Comparison of ENCODE assay signal across 20 cellular contexts in the genomic region with DNA sequence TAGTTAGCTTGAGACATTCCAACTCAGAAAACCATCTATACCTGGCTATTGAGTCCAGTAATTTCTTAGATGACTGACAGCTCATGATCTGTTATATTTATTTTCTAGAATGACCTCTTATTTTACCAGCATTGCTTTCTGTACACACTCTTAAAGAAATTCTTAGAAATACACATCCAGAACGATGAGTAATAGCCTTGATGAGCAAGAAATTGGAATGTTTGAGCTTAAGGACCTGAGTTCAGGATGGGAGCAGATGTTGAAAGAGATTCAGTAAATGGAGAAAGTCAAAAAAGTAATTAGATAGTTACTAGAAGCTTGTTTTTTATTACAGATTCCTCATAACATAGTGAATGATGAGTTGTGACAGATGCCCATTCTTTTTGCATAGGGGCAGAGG. TPM values are rescaled to one million over a fixed set of nuclear protein-coding genes. Genes with fewer than 3 reads are reported as not detected.
DNase-seq lines count a peak whose midpoint lies in the region; ATAC-seq and TF ChIP-seq lines count a peak whose summit lies in the region.
"Had no signal": no experiment of that assay in that cellular context is flagged by ENCODE, and none has a peak within 500 bp of the region (broad histone marks: within the 10 kb centered on the region; RNA-seq: fewer than 3 reads in every experiment).

No MANE protein-coding gene starts in this region.

- no peak for ATAC-seq in activated T-cell treated with anti-CD3 and anti-CD28 coated beads, Interleukin-2, amount 50 U/mL, for 72 hours (replicated peaks in 1 of 2)
- ATAC-seq in activated T-cell treated with anti-CD3 and anti-CD28 coated beads, Interleukin-2, amount 50 U/mL, for 4 hours: no peak
- ATAC-seq in natural killer cell treated with Interleukin-12 subunit alpha and Interleukin-12 subunit beta and Interleukin-15 and Interleukin-18, amount 100 ng/mL, for 72 hours: no peak

- DNase-seq in activated T-cell treated with anti-CD3 and anti-CD28 coated beads, Interleukin-2, amount 50 U/mL, for 72 hours: no peak
- DNase-seq in activated T-cell treated with anti-CD3 and anti-CD28 coated beads, Interleukin-2, amount 50 U/mL, for 4 hours: no peak
- DNase-seq in RWPE1 (ENCODE audit: low spot score) (peak; percentile 24), choroid plexus epithelial cell (ENCODE audit: low read depth) (peak; percentile 1), GM13977 (ENCODE audit: low spot score) (no peak), pons (ENCODE audit: low spot score) (no peak)
- no peak for DNase-seq in natural killer cell treated with Interleukin-12 subunit alpha and Interleukin-12 subunit beta and Interleukin-15 and Interleukin-18, amount 100 ng/mL, for 72 hours (ENCODE audit: low spot score)
- no peak for DNase-seq in stimulated activated naive CD4-positive, alpha-beta T cell (lab: John Stamatoyannopoulos, UW)
- DNase-seq: BE2C; CD4-positive, alpha-beta T cell; GOT3; Karpas-422; MV-4-11; NCI-H1417; NCI-H1930; NCI-H446; NK-92 treated with Interleukin-12 subunit alpha and Interleukin-12 subunit beta, amount 100 ng/mL, for 24 hours; RPMI8226; SJCRH30 had no signal

- no peaks in the 10 kb centered on the region for H3K9me3 Mint-ChIP-seq in activated T-cell treated with anti-CD3 and anti-CD28 coated beads, Interleukin-2, amount 50 U/mL, for 72 hours
- H3K9me3 Mint-ChIP-seq in activated T-cell treated with anti-CD3 and anti-CD28 coated beads, Interleukin-2, amount 50 U/mL, for 4 hours: no peaks in the 10 kb centered on the region
- H3K9me3 Mint-ChIP-seq in natural killer cell treated with Interleukin-12 subunit alpha and Interleukin-12 subunit beta and Interleukin-15 and Interleukin-18, amount 100 ng/mL, for 72 hours: no peaks in the 10 kb centered on the region
- H3K9me3 Mint-ChIP-seq: CD4-positive, alpha-beta T cell had no signal

- in situ Hi-C loops in GM13977 (cut with MboI; ENCODE audit: low pct_unique_long_range_greater_than_20kb, low sequenced_read_pairs, unreplicated experiment): no loop called here

- CTCF ChIA-PET in RWPE1 (lab: Yijun Ruan, JAX): interaction anchor here (0.8 kb wide), 1 partner anchor 23 kb away, joined by 5 read pairs; no protein-coding TSS in a partner anchor

- peaks cover 11% of the 10 kb centered on the region for H3K4me1 Mint-ChIP-seq in activated T-cell treated with anti-CD3 and anti-CD28 coated beads, Interleukin-2, amount 50 U/mL, for 72 hours (ENCODE audit: low read depth)
- peaks cover 26% of the 10 kb centered on the region for H3K4me1 Mint-ChIP-seq in activated T-cell treated with anti-CD3 and anti-CD28 coated beads, Interleukin-2, amount 50 U/mL, for 4 hours (ENCODE audit: low read depth)
- peaks cover 69 to 78% of the 10 kb centered on the region in 2 donors for H3K4me1 Mint-ChIP-seq in natural killer cell treated with Interleukin-12 subunit alpha and Interleukin-12 subunit beta and Interleukin-15 and Interleukin-18, amount 100 ng/mL, for 72 hours (ENCODE audit: low read depth in 2 of 2)

- no peak overlapping the region for H3K27ac ChIP-seq in RWPE1
- H3K27ac ChIP-seq: 22Rv1, SJCRH30 had no signal

- H3K27ac Mint-ChIP-seq in activated T-cell treated with anti-CD3 and anti-CD28 coated beads, Interleukin-2, amount 50 U/mL, for 72 hours: peak overlapping the region; percentile 16
- H3K27ac Mint-ChIP-seq in natural killer cell treated with Interleukin-12 subunit alpha and Interleukin-12 subunit beta and Interleukin-15 and Interleukin-18, amount 100 ng/mL, for 72 hours: peak overlapping the region; percentile 1 to 45
- H3K27ac Mint-ChIP-seq: CD4-positive, alpha-beta T cell had no signal

- no peak overlapping the region for H3K4me3 ChIP-seq in choroid plexus epithelial cell (ENCODE audit: low read depth, low read length)
- H3K4me3 ChIP-seq: SJCRH30 had no signal

- peaks cover 18% of the 10 kb centered on the region for H3K27me3 Mint-ChIP-seq in activated T-cell treated with anti-CD3 and anti-CD28 coated beads, Interleukin-2, amount 50 U/mL, for 72 hours (ENCODE audit: low read depth)
- H3K27me3 Mint-ChIP-seq in activated T-cell treated with anti-CD3 and anti-CD28 coated beads, Interleukin-2, amount 50 U/mL, for 4 hours (ENCODE audit: low read depth): no peaks in the 10 kb centered on the region
- no peaks in the 10 kb centered on the region for H3K27me3 Mint-ChIP-seq in natural killer cell treated with Interleukin-12 subunit alpha and Interleukin-12 subunit beta and Interleukin-15 and Interleukin-18, amount 100 ng/mL, for 72 hours

- POLR2A ChIA-PET in RWPE1 (lab: Yijun Ruan, JAX; ENCODE audit: low non-redundant PET): no interaction called here

- H3K4me3 Mint-ChIP-seq in activated T-cell treated with anti-CD3 and anti-CD28 coated beads, Interleukin-2, amount 50 U/mL, for 72 hours: no peak overlapping the region
- H3K4me3 Mint-ChIP-seq in activated T-cell treated with anti-CD3 and anti-CD28 coated beads, Interleukin-2, amount 50 U/mL, for 4 hours: no peak overlapping the region
- no peak overlapping the region for H3K4me3 Mint-ChIP-seq in natural killer cell treated with Interleukin-12 subunit alpha and Interleukin-12 subunit beta and Interleukin-15 and Interleukin-18, amount 100 ng/mL, for 72 hours
- H3K4me3 Mint-ChIP-seq: CD4-positive, alpha-beta T cell had no signal

- TF ChIP-seq CTCF in RWPE1 (conservative IDR thresholded peaks at IDR 0.05; ENCODE audit: low read depth): no peak
- TF ChIP-seq CTCF in choroid plexus epithelial cell (conservative IDR thresholded peaks at IDR 0.05; ENCODE audit: low read depth, low read length): no peak
- no peak for TF ChIP-seq CTCF in GM13977 (IDR thresholded peaks at IDR 0.05; ENCODE audit: extremely low read depth, insufficient read depth, missing control alignments)

- H3K36me3 Mint-ChIP-seq in activated T-cell treated with anti-CD3 and anti-CD28 coated beads, Interleukin-2, amount 50 U/mL, for 72 hours (ENCODE audit: insufficient read depth in 2 of 2): peaks cover 1 to 2% of the 10 kb centered on the region in 2 donors
- peaks cover 56% of the 10 kb centered on the region for H3K36me3 Mint-ChIP-seq in activated T-cell treated with anti-CD3 and anti-CD28 coated beads, Interleukin-2, amount 50 U/mL, for 4 hours (ENCODE audit: insufficient read depth)
- peaks cover 79% of the 10 kb centered on the region for H3K36me3 Mint-ChIP-seq in natural killer cell treated with Interleukin-12 subunit alpha and Interleukin-12 subunit beta and Interleukin-15 and Interleukin-18, amount 100 ng/mL, for 72 hours

RNA-seq across cellular contexts. Expression of gene PYHIN1, which starts 11.7 kb away (rescaled TPM):
- total RNA-seq in activated T-cell treated with anti-CD3 and anti-CD28 coated beads, Interleukin-2, amount 50 U/mL, for 72 hours: 10 to 100 TPM; 11.5 to 23.0 TPM
- total RNA-seq in activated T-cell treated with anti-CD3 and anti-CD28 coated beads, Interleukin-2, amount 50 U/mL, for 4 hours: 1 to 10 TPM; 2.5 to 5.3 (median 5.2) TPM
- 10 to 100 TPM; 47.7 to 64.7 TPM for total RNA-seq in natural killer cell treated with Interleukin-12 subunit alpha and Interleukin-12 subunit beta and Interleukin-15 and Interleukin-18, amount 100 ng/mL, for 72 hours
- total RNA-seq: SJCRH30 had no signal

Comparison
In these comparisons a context has a peak if more than half of its experiments do, and no peak if none do; other contexts are left out.
1. DNase-seq: peak in RWPE1 (single experiment) and choroid plexus epithelial cell (single experiment); none in activated T-cell treated with anti-CD3 and anti-CD28 coated beads, Interleukin-2, amount 50 U/mL, for 72 hours (0 of 2), activated T-cell treated with anti-CD3 and anti-CD28 coated beads, Interleukin-2, amount 50 U/mL, for 4 hours (single experiment), natural killer cell treated with Interleukin-12 subunit alpha and Interleukin-12 subunit beta and Interleukin-15 and Interleukin-18, amount 100 ng/mL, for 72 hours (single experiment), stimulated activated naive CD4-positive, alpha-beta T cell (0 of 6), GM13977 (single experiment) and pons (single experiment).